In genomic region chrX:11757397-11757728, GRCh38 we compare ENCODE assay signal across 8 cellular contexts. TPM values are rescaled to one million over a fixed set of nuclear protein-coding genes. Genes with fewer than 3 reads are reported as not detected.
A peak's percentile ranks its signal among the peaks of the same experiment; 100 is the strongest.
DNase-seq lines count a peak whose midpoint lies in the region; ATAC-seq and TF ChIP-seq lines count a peak whose summit lies in the region.

No MANE protein-coding gene starts in this region.

- H3K27me3 ChIP-seq in heart right ventricle (peaks cover 0 to 10% (median 0%) of the 10 kb centered on the region in 7 donors), lower lobe of right lung (ENCODE audit: low read depth) (no peaks in the 10 kb centered on the region)

- peaks cover 0 to 16% (median 9%) of the 10 kb centered on the region in 9 donors for H3K4me1 ChIP-seq in heart right ventricle
- H3K4me1 ChIP-seq in lower lobe of right lung: peaks cover 4% of the 10 kb centered on the region
- H3K4me1 ChIP-seq in urinary bladder (ENCODE audit: insufficient read depth): no peaks in the 10 kb centered on the region

- no peak for TF ChIP-seq CTCF in heart right ventricle (IDR thresholded peaks at IDR 0.05)
- no peak for TF ChIP-seq CTCF in lower lobe of right lung (IDR thresholded peaks at IDR 0.05)

- DNase-seq in heart right ventricle (no peak), Right ventricle myocardium superior (no peak), lower lobe of right lung (no peak), T-helper 9 cell (no peak)
- DNase-seq in activated CD4-positive, alpha-beta T cell treated with anti-CD3 and anti-CD28 coated beads, Interleukin-2, amount 50 U/mL, for 4 hours: no peak

- ATAC-seq in heart right ventricle (no peak), Right ventricle myocardium superior (ENCODE audit: poor library complexity) (no peak), lower lobe of right lung (no peak), GM21786 (IDR thresholded peaks at IDR 0.05; ENCODE audit: unreplicated experiment) (no peak)

- 1 to 2% methylated on average over 15 of the region's 15 CpGs for WGBS in heart right ventricle, 2 donors
- 6% methylated on average over 15 of the region's 15 CpGs for WGBS in urinary bladder

- peak overlapping the region; percentile 81 to 94 (median 89) for H3K27ac ChIP-seq in heart right ventricle
- peak overlapping the region; percentile 88 for H3K27ac ChIP-seq in angular gyrus (ENCODE audit: low read depth, low read length)
- H3K27ac ChIP-seq in lower lobe of right lung: peak overlapping the region; percentile 89
- H3K27ac ChIP-seq in urinary bladder (ENCODE audit: low read depth): peak overlapping the region; percentile 83

- intact Hi-C loops in heart right ventricle (cut with DNase I): no loop called here
- intact Hi-C loops in Right ventricle myocardium superior (cut with DNase I): no loop called here
- intact Hi-C loops in lower lobe of right lung (cut with DNase I): no loop called here

- peaks cover 0 to 18% (median 10%) of the 10 kb centered on the region in 9 donors for H3K36me3 ChIP-seq in heart right ventricle
- H3K36me3 ChIP-seq in lower lobe of right lung: peaks cover 17% of the 10 kb centered on the region
- H3K36me3 ChIP-seq in urinary bladder (ENCODE audit: insufficient read depth): no peaks in the 10 kb centered on the region

- H3K9me3 ChIP-seq in heart right ventricle: no peaks in the 10 kb centered on the region
- no peaks in the 10 kb centered on the region for H3K9me3 ChIP-seq in lower lobe of right lung

- H3K4me3 ChIP-seq in heart right ventricle: peak overlapping the region; percentile 25 to 80 (median 72)
- H3K4me3 ChIP-seq in lower lobe of right lung: peak overlapping the region; percentile 74
- H3K4me3 ChIP-seq in urinary bladder (ENCODE audit: low read depth, low read length): peak overlapping the region; percentile 64

RNA-seq across cellular contexts. Expression of gene MSL3, which starts 0.7 kb away (rescaled TPM):
- total RNA-seq in heart right ventricle (10 to 100 TPM in 9 of 10 donors, 1 to 10 TPM in 1; 7.7 to 18.1 (median 11.0) TPM), Right ventricle myocardium superior (15.1 TPM), lower lobe of right lung (34.9 TPM), urinary bladder (22.2 TPM)
- polyA plus RNA-seq in heart right ventricle (10 to 100 TPM; 17.8 to 24.1 TPM), urinary bladder (17.0 TPM)
